Comparison of ENCODE assay signal across 8 cellular contexts in genomic region chr21:41369105-41369914, GRCh38. TPM values are rescaled to one million over a fixed set of nuclear protein-coding genes. Genes with fewer than 3 reads are reported as not detected.
A peak's percentile ranks its signal among the peaks of the same experiment; 100 is the strongest.
DNase-seq lines count a peak whose midpoint lies in the region; ATAC-seq and TF ChIP-seq lines count a peak whose summit lies in the region.

No MANE protein-coding gene starts in this region.

- H3K27me3 ChIP-seq in OCI-LY1 (ENCODE audit: insufficient read depth, low read length) (no peaks in the 10 kb centered on the region), right lobe of liver (no peaks in the 10 kb centered on the region), stomach smooth muscle (ENCODE audit: control insufficient read depth in 1 of 2, insufficient read depth in 2 of 2, low read length in 2 of 2) (peaks cover 2 to 10% of the 10 kb centered on the region in 2 donors)

- H2AFZ ChIP-seq in OCI-LY1 (ENCODE audit: low read length) = no peak overlapping the region

- no peaks in the 10 kb centered on the region for H3K9me2 ChIP-seq in OCI-LY1 (ENCODE audit: low read depth, low read length)

- intact Hi-C loops in right lobe of liver (cut with DNase I) = no loop called here

- peak overlapping the region; percentile 97 for H3K27ac ChIP-seq in OCI-LY1 (ENCODE audit: low read depth, low read length, poor library complexity, severe bottlenecking)
- no peak overlapping the region for H3K27ac ChIP-seq in right lobe of liver
- no peak overlapping the region for H3K27ac ChIP-seq in stomach smooth muscle (ENCODE audit: low read length)

- TF ChIP-seq POLR2A in right lobe of liver (IDR thresholded peaks at IDR 0.05) = no peak

- peak; percentile 15 for DNase-seq in COR-L47 (lab: John Stamatoyannopoulos, UW)
- peak; percentile 60 for DNase-seq in astrocyte of the hippocampus (ENCODE audit: low read depth, low spot score)
- peak in 1 of 3 donors; percentile 54 for DNase-seq in right lobe of liver
- DNase-seq in epidermal melanocyte (ENCODE audit: insufficient read length, low spot score) = no peak
- DNase-seq in AML-193 (lab: John Stamatoyannopoulos, UW) = no peak

- WGBS in right lobe of liver (ENCODE audit: insufficient coverage, low coverage, low lambda C conversion rate, missing lambda C conversion rate) = 30% methylated on average over 2 of the region's 29 CpGs

- H4K20me1 ChIP-seq in OCI-LY1 (ENCODE audit: insufficient read depth, low read length) = no peaks in the 10 kb centered on the region

- H3K4me1 ChIP-seq in OCI-LY1 (ENCODE audit: insufficient read depth, low read length, severe bottlenecking) (peaks cover 56% of the 10 kb centered on the region), right lobe of liver (no peaks in the 10 kb centered on the region), stomach smooth muscle (ENCODE audit: control insufficient read depth, insufficient read depth, low read length) (peaks cover 8% of the 10 kb centered on the region)

- H3K9ac ChIP-seq in OCI-LY1 (ENCODE audit: low read length) (peak overlapping the region; percentile 87), stomach smooth muscle (ENCODE audit: low read length in 2 of 2) (no peak overlapping the region)

- H3K36me3 ChIP-seq in OCI-LY1 (ENCODE audit: insufficient read depth, low read length) = peaks cover 16% of the 10 kb centered on the region; the same call in 1 of the 2 replicates
- no peaks in the 10 kb centered on the region for H3K36me3 ChIP-seq in right lobe of liver
- H3K36me3 ChIP-seq in stomach smooth muscle (ENCODE audit: control insufficient read depth in 2 of 2, insufficient read depth in 2 of 2, low read length in 2 of 2) = peaks cover 0 to 2% of the 10 kb centered on the region in 2 donors

- no peaks in the 10 kb centered on the region for H3F3A ChIP-seq in OCI-LY1 (ENCODE audit: insufficient read depth, low read length)

- TF ChIP-seq CTCF in OCI-LY1 (IDR thresholded peaks at IDR 0.05; ENCODE audit: low read length) (peak; percentile 19; the same call in 1 of the 2 replicates), right lobe of liver (IDR thresholded peaks at IDR 0.05) (no peak)

- peak overlapping the region; percentile 81 for H3K4me3 ChIP-seq in OCI-LY1 (ENCODE audit: low read depth, low read length, poor library complexity, severe bottlenecking)
- peak overlapping the region; percentile 14 to 32 (median 31) for H3K4me3 ChIP-seq in right lobe of liver
- peak overlapping the region; percentile 46 to 47 for H3K4me3 ChIP-seq in stomach smooth muscle (ENCODE audit: low read length in 2 of 2)

- ATAC-seq in GM21786 (IDR thresholded peaks at IDR 0.05; ENCODE audit: unreplicated experiment) = peak; percentile 39
- peak; percentile 12 to 42 (median 18) for ATAC-seq in right lobe of liver

- H3K79me2 ChIP-seq in OCI-LY1 (ENCODE audit: insufficient read depth, low read length) = peaks cover 31% of the 10 kb centered on the region

- H3K4me2 ChIP-seq in OCI-LY1 (ENCODE audit: low read length) = peak overlapping the region; percentile 87

- H3K9me3 ChIP-seq in OCI-LY1 (ENCODE audit: low read length) (no peaks in the 10 kb centered on the region), right lobe of liver (no peaks in the 10 kb centered on the region), stomach smooth muscle (ENCODE audit: control insufficient read depth in 2 of 2, low read length in 2 of 2) (no peaks in the 10 kb centered on the region)

RNA-seq across cellular contexts. Expression of gene MX2, which starts 7.5 kb away (rescaled TPM):
- total RNA-seq in right lobe of liver = 1 to 10 TPM in 4 of 6 experiments, under 1 TPM in 2; 0.49 to 1.9 (median 1.5) TPM

RNA-seq across cellular contexts. Expression of gene FAM3B, which starts 52.7 kb away (rescaled TPM):
- under 1 TPM in 4 of 6 experiments, not detected in 2; 0.49 to 0.95 (median 0.76) TPM for total RNA-seq in right lobe of liver

RNA-seq across cellular contexts. Expression of gene MX1, which starts 56.7 kb away (rescaled TPM):
- 10 to 100 TPM in 4 of 6 experiments, 1 to 10 TPM in 2; 6.1 to 25.4 (median 10.5) TPM for total RNA-seq in right lobe of liver

Comparison
In these comparisons a context has a peak if more than half of its experiments do, and no peak if none do; other contexts are left out.
1. DNase-seq: peak in COR-L47 (single experiment) and astrocyte of the hippocampus (single experiment); none in epidermal melanocyte (single experiment) and AML-193 (0 of 2).
2. H3K4me3 ChIP-seq: peak in every context shown above with its lines; median percentile 81 in OCI-LY1; 46 in stomach smooth muscle; 31 in right lobe of liver.